In the genomic region with DNA sequence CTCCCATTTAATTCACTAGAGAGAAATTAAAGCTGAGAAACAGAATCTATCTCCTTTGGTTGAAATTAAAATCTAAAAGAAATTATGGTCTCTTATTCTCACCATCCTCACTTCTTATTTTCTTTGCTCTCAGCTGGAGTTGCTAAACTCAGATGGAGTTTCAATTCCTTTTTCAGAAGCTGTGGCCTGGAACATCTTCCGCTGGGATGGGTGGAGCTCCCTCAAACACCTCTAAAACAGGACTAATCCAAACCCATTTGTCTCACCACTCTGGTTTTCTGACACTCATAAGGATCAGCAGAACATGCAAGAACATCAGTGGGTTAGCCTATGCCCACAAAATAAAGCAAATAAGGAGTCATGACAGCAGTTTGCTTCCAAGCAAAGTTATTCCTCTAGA, we compare ENCODE assay signal across 19 cellular contexts. TPM values are rescaled to one million over a fixed set of nuclear protein-coding genes. Genes with fewer than 3 reads are reported as not detected.
DNase-seq lines count a peak whose midpoint lies in the region; ATAC-seq and TF ChIP-seq lines count a peak whose summit lies in the region.
"Had no signal": no experiment of that assay in that cellular context is flagged by ENCODE, and none has a peak within 500 bp of the region (broad histone marks: within the 10 kb centered on the region; RNA-seq: fewer than 3 reads in every experiment).

No MANE protein-coding gene starts in this region.

- POLR2A ChIA-PET in activated CD4-positive, alpha-beta T cell treated with anti-CD3 and anti-CD28 coated beads, Interleukin-2, amount 10 ng/mL, durations not matched to agents 7 days and 5 days (lab: Charles Lee), result no interaction called here

- no peak overlapping the region for H3K4me3 Mint-ChIP-seq in activated CD4-positive, alpha-beta T cell treated with anti-CD3 and anti-CD28 coated beads, Interleukin-2, amount 10 ng/mL, durations not matched to agents 7 days and 5 days
- no peak overlapping the region for H3K4me3 Mint-ChIP-seq in HFFc6
- H3K4me3 Mint-ChIP-seq: activated T-helper 1 cell treated with anti-CD3 and anti-CD28 coated beads, Interleukin-12 subunit alpha, Interleukin-12 subunit beta, Interleukin-2, Interleukin-4 antibody, amounts not matched to agents 30 ng/mL and 10 ng/mL and 1 ng/mL, durations not matched to agents 14 hours and 24 hours and 36 hours had no signal

- peaks cover 19% of the 10 kb centered on the region for H3K9me3 Mint-ChIP-seq in activated CD4-positive, alpha-beta T cell treated with anti-CD3 and anti-CD28 coated beads, Interleukin-2, amount 10 ng/mL, durations not matched to agents 7 days and 5 days
- H3K9me3 Mint-ChIP-seq in HFFc6, result no peaks in the 10 kb centered on the region

- ATAC-seq in HG02678 (IDR thresholded peaks at IDR 0.05; ENCODE audit: unreplicated experiment), result peak; percentile 48

- TF ChIP-seq CTCF in HFFc6 (IDR thresholded peaks at IDR 0.05), result no peak

- peak overlapping the region; percentile 36 for H3K27ac Mint-ChIP-seq in activated CD4-positive, alpha-beta T cell treated with anti-CD3 and anti-CD28 coated beads, Interleukin-2, amount 10 ng/mL, durations not matched to agents 7 days and 5 days
- no peak overlapping the region for H3K27ac Mint-ChIP-seq in HFFc6
- H3K27ac Mint-ChIP-seq: activated T-helper 1 cell treated with anti-CD3 and anti-CD28 coated beads, Interleukin-12 subunit alpha, Interleukin-12 subunit beta, Interleukin-2, Interleukin-4 antibody, amounts not matched to agents 30 ng/mL and 10 ng/mL and 1 ng/mL, durations not matched to agents 14 hours and 24 hours and 36 hours had no signal

- H3K27me3 Mint-ChIP-seq in activated CD4-positive, alpha-beta T cell treated with anti-CD3 and anti-CD28 coated beads, Interleukin-2, amount 10 ng/mL, durations not matched to agents 7 days and 5 days, result no peaks in the 10 kb centered on the region
- H3K27me3 Mint-ChIP-seq in HFFc6 (ENCODE audit: insufficient read depth), result peaks cover 18% of the 10 kb centered on the region

- H3K36me3 Mint-ChIP-seq in activated CD4-positive, alpha-beta T cell treated with anti-CD3 and anti-CD28 coated beads, Interleukin-2, amount 10 ng/mL, durations not matched to agents 7 days and 5 days (ENCODE audit: low read depth), result peaks cover 16% of the 10 kb centered on the region
- no peaks in the 10 kb centered on the region for H3K36me3 Mint-ChIP-seq in HFFc6 (ENCODE audit: low read depth)

- DNase-seq in activated CD4-positive, alpha-beta T cell treated with anti-CD3 and anti-CD28 coated beads, Interleukin-2, amount 10 ng/mL, durations not matched to agents 7 days and 5 days, result no peak
- DNase-seq in activated CD4-positive, alpha-beta T cell treated with anti-CD3 and anti-CD28 coated beads for 1 hour, result no peak
- DNase-seq in NAMALWA (ENCODE audit: low spot score) (peak; percentile 7), nucleus accumbens (lab: John Stamatoyannopoulos, UW) (no peak), HFFc6 (no peak), cardiac septum (ENCODE audit: low spot score) (no peak), NCI-H345 treated with DMSO at 0.1 percent for 48 hours (lab: John Stamatoyannopoulos, UW; ENCODE audit: unreplicated experiment) (no peak)
- DNase-seq: activated CD4-positive, alpha-beta T cell treated with anti-CD3 and anti-CD28 coated beads, Interleukin-2, amount 50 U/mL, for 4 hours; adrenal gland; IMR-90; NCI-H1694; NCI-H82; occipital lobe; SHP77 treated with DMSO at 0.1 percent for 48 hours; small intestine; stomach; T-helper 9 cell had no signal

- peaks cover 24% of the 10 kb centered on the region for H3K4me1 Mint-ChIP-seq in activated CD4-positive, alpha-beta T cell treated with anti-CD3 and anti-CD28 coated beads, Interleukin-2, amount 10 ng/mL, durations not matched to agents 7 days and 5 days
- no peaks in the 10 kb centered on the region for H3K4me1 Mint-ChIP-seq in HFFc6 (ENCODE audit: low read depth)

- intact Hi-C loops in cardiac septum (cut with DNase I), result no loop called here

- CTCF ChIA-PET in activated CD4-positive, alpha-beta T cell treated with anti-CD3 and anti-CD28 coated beads, Interleukin-2, amount 10 ng/mL, durations not matched to agents 7 days and 5 days (lab: Charles Lee), result no interaction called here

RNA-seq across cellular contexts. Expression of gene CEP78, which starts 39.6 kb away (rescaled TPM):
- 10 to 100 TPM; 56.3 to 57.6 TPM for total RNA-seq in activated CD4-positive, alpha-beta T cell treated with anti-CD3 and anti-CD28 coated beads, Interleukin-2, amount 10 ng/mL, durations not matched to agents 7 days and 5 days
- 10 to 100 TPM; 19.4 to 27.5 (median 23.6) TPM for total RNA-seq in HFFc6 (2021; fragmentation: NEBNext Ultra II Directional; extraction: Animal tissue kit (Norgen Biotek cat#: 25700))
- total RNA-seq in cardiac septum, result 4.0 TPM
